11 cellular contexts compared by ENCODE assay signal in genomic region chr10:27513451-27514191, GRCh38. TPM values are rescaled to one million over a fixed set of nuclear protein-coding genes. Genes with fewer than 3 reads are reported as not detected.
DNase-seq lines count a peak whose midpoint lies in the region; ATAC-seq and TF ChIP-seq lines count a peak whose summit lies in the region.
"Had no signal": no experiment of that assay in that cellular context is flagged by ENCODE, and none has a peak within 500 bp of the region (broad histone marks: within the 10 kb centered on the region; RNA-seq: fewer than 3 reads in every experiment).

No MANE protein-coding gene starts in this region.

- in situ Hi-C loops in astrocyte of the spinal cord (cut with HindIII; ENCODE audit: low sequenced_read_pairs): no loop called here

- H3K36me3 ChIP-seq in DND-41 (ENCODE audit: insufficient read depth, low read length) (peaks cover 44% of the 10 kb centered on the region), Loucy (ENCODE audit: insufficient read depth, low read length) (peaks cover 16% of the 10 kb centered on the region; the same call in 1 of the 2 replicates), lower lobe of right lung (peaks cover 41% of the 10 kb centered on the region)
- H3K36me3 ChIP-seq: neural progenitor cell had no signal

- H3K9ac ChIP-seq in DND-41 (ENCODE audit: low read depth, low read length): no peak overlapping the region
- H3K9ac ChIP-seq in Loucy (ENCODE audit: low read depth, low read length, poor library complexity, severe bottlenecking): no peak overlapping the region
- H3K9ac ChIP-seq: neural progenitor cell had no signal

- H3K27ac Mint-ChIP-seq in mesothelial cell of epicardium: peak overlapping the region; percentile 82
- H3K27ac Mint-ChIP-seq: neural progenitor cell had no signal

- H3K79me2 ChIP-seq in DND-41 (ENCODE audit: insufficient read depth, low read length) (peaks cover 86% of the 10 kb centered on the region), Loucy (ENCODE audit: insufficient read depth, low read length) (peaks cover 86% of the 10 kb centered on the region)

- intact Hi-C loops in lower lobe of right lung (cut with DNase I): no loop called here

- H3K36me3 Mint-ChIP-seq in mesothelial cell of epicardium: peaks cover 35% of the 10 kb centered on the region

- peak; percentile 54 for ATAC-seq in DND-41 (ENCODE audit: insufficient read depth, low read depth)
- ATAC-seq in lower lobe of right lung: no peak
- ATAC-seq in GM18511 (IDR thresholded peaks at IDR 0.05; ENCODE audit: unreplicated experiment): no peak

- H3K27ac ChIP-seq in DND-41 (ENCODE audit: low read length): peak overlapping the region; percentile 22; the same call in 1 of the 2 replicates
- H3K27ac ChIP-seq in lower lobe of right lung: no peak overlapping the region
- H3K27ac ChIP-seq: neural progenitor cell had no signal

- H3K27me3 Mint-ChIP-seq in mesothelial cell of epicardium (ENCODE audit: low read depth): no peaks in the 10 kb centered on the region

- H3K27me3 ChIP-seq in DND-41 (ENCODE audit: insufficient read depth, low read length, poor library complexity) (no peaks in the 10 kb centered on the region), Loucy (ENCODE audit: insufficient read depth, low read length, poor library complexity, severe bottlenecking) (no peaks in the 10 kb centered on the region), lower lobe of right lung (ENCODE audit: low read depth) (no peaks in the 10 kb centered on the region)
- H3K27me3 ChIP-seq: neural progenitor cell had no signal

- peaks cover 23% of the 10 kb centered on the region; the same call in 1 of the 2 replicates for H4K20me1 ChIP-seq in DND-41 (ENCODE audit: insufficient read depth, low read length)
- peaks cover 30% of the 10 kb centered on the region for H4K20me1 ChIP-seq in Loucy (ENCODE audit: insufficient read depth, low read length, poor library complexity, severe bottlenecking)

- peaks cover 9% of the 10 kb centered on the region; the same call in 1 of the 2 replicates for H3K4me1 ChIP-seq in DND-41 (ENCODE audit: insufficient read depth, low read length)
- H3K4me1 ChIP-seq in Loucy (ENCODE audit: insufficient read depth, low read length, poor library complexity, severe bottlenecking): peaks cover 22% of the 10 kb centered on the region
- H3K4me1 ChIP-seq in lower lobe of right lung: peaks cover 14% of the 10 kb centered on the region
- H3K4me1 ChIP-seq: neural progenitor cell had no signal

- DNase-seq in DND-41 (no peak), astrocyte of the spinal cord (ENCODE audit: low read depth, low spot score) (peak; percentile 75), mesothelial cell of epicardium (ENCODE audit: low spot score in 2 of 2, unreplicated experiment in 2 of 2) (no peak), NCI-H2107 treated with DMSO at 0.1 percent for 48 hours (lab: John Stamatoyannopoulos, UW; ENCODE audit: unreplicated experiment) (no peak), NOMO-1 (lab: John Stamatoyannopoulos, UW; ENCODE audit: unreplicated experiment in 2 of 2) (no peak), lower lobe of right lung (no peak)
- DNase-seq: central memory CD4-positive, alpha-beta T cell; NCI-H1436 treated with DMSO at 0.1 percent for 48 hours had no signal

- no peaks in the 10 kb centered on the region for H3K9me3 Mint-ChIP-seq in mesothelial cell of epicardium

- H3K4me2 ChIP-seq in DND-41 (ENCODE audit: insufficient read depth, low read length) (no peak overlapping the region), Loucy (ENCODE audit: low read depth, low read length, poor library complexity, severe bottlenecking) (peak overlapping the region; percentile 30)
- H3K4me2 ChIP-seq: neural progenitor cell had no signal

- TF ChIP-seq CTCF in DND-41 (IDR thresholded peaks at IDR 0.05; ENCODE audit: borderline replicate concordance, extremely low read depth, low read length, poor library complexity, severe bottlenecking): no peak
- no peak for TF ChIP-seq CTCF in Loucy (conservative IDR thresholded peaks at IDR 0.05; ENCODE audit: low read length)
- no peak for TF ChIP-seq CTCF in astrocyte of the spinal cord (IDR thresholded peaks at IDR 0.05; ENCODE audit: low read depth, low read length)
- no peak for TF ChIP-seq CTCF in mesothelial cell of epicardium (IDR thresholded peaks at IDR 0.05; ENCODE audit: unreplicated experiment)
- TF ChIP-seq CTCF in lower lobe of right lung (IDR thresholded peaks at IDR 0.05): no peak

- H3K9me3 ChIP-seq in DND-41 (ENCODE audit: insufficient read depth, low read length, severe bottlenecking) (no peaks in the 10 kb centered on the region), Loucy (ENCODE audit: insufficient read depth, low read depth, low read length) (no peaks in the 10 kb centered on the region), lower lobe of right lung (no peaks in the 10 kb centered on the region)

- H3K9me2 ChIP-seq in Loucy (replicated peaks; ENCODE audit: low read depth, low read length): no peaks in the 10 kb centered on the region

- H3K4me3 ChIP-seq in DND-41 (ENCODE audit: low read depth in 1 of 2, low read length in 2 of 2) (no peak overlapping the region), Loucy (ENCODE audit: low read length, poor library complexity, severe bottlenecking) (no peak overlapping the region), astrocyte of the spinal cord (ENCODE audit: low read depth, low read length) (no peak overlapping the region), lower lobe of right lung (no peak overlapping the region)
- H3K4me3 ChIP-seq: neural progenitor cell had no signal

- H3K4me1 Mint-ChIP-seq in mesothelial cell of epicardium: peaks cover 12% of the 10 kb centered on the region
- H3K4me1 Mint-ChIP-seq: neural progenitor cell had no signal

- no peaks in the 10 kb centered on the region for H3F3A ChIP-seq in Loucy (ENCODE audit: low read depth)

- H3K4me3 Mint-ChIP-seq in mesothelial cell of epicardium: no peak overlapping the region
- H3K4me3 Mint-ChIP-seq: neural progenitor cell had no signal

- H2AFZ ChIP-seq in DND-41 (ENCODE audit: low read depth, low read length) (no peak overlapping the region), Loucy (ENCODE audit: low read length) (no peak overlapping the region)
- H2AFZ ChIP-seq: neural progenitor cell had no signal

RNA-seq across cellular contexts. Expression of gene RAB18, which starts 9.5 kb away (rescaled TPM):
- total RNA-seq in mesothelial cell of epicardium: 88.4 to 93.7 TPM (median 91.9 TPM) in 3 replicates
- 97.2 TPM for total RNA-seq in lower lobe of right lung
